ENCODE assay signal across 29 cellular contexts in genomic region chr2:8612734-8613179, GRCh38.
"Had no signal": no experiment of that assay in that cellular context is flagged by ENCODE, and none has a peak within 500 bp of the region (broad histone marks: within the 10 kb centered on the region; RNA-seq: fewer than 3 reads in every experiment).

No MANE protein-coding gene starts in this region.

- H3K9me3 ChIP-seq: breast epithelium had no signal

- H3K4me3 Mint-ChIP-seq: activated B cell treated with CpG ODN at 0.5 μM for 24 hours; activated CD4-positive, alpha-beta memory T cell treated with anti-CD3 and anti-CD28 coated beads for 36 hours; activated CD4-positive, alpha-beta T cell treated with anti-CD3 and anti-CD28 coated beads, Interleukin-2, amount 10 ng/mL, durations not matched to agents 7 days and 5 days; activated naive CD4-positive, alpha-beta T cell treated with anti-CD3 and anti-CD28 coated beads, Interleukin-2, amount 10 ng/mL, durations not matched to agents 7 days and 5 days; activated naive CD8-positive, alpha-beta T cell treated with anti-CD3 and anti-CD28 coated beads for 36 hours; activated T-cell treated with anti-CD3 and anti-CD28 coated beads, Interleukin-2, amount 50 U/mL, for 4 hours; T-cell had no signal

- H3K27me3 Mint-ChIP-seq: activated CD4-positive, alpha-beta memory T cell treated with anti-CD3 and anti-CD28 coated beads for 36 hours; activated naive CD8-positive, alpha-beta T cell treated with anti-CD3 and anti-CD28 coated beads for 36 hours; T-cell had no signal

- H3K36me3 ChIP-seq: breast epithelium had no signal

- H3K4me3 ChIP-seq: breast epithelium, SK-N-MC had no signal

- H3K4me1 Mint-ChIP-seq: activated B cell treated with CpG ODN at 0.5 μM for 24 hours had no signal

- H3K4me1 ChIP-seq: breast epithelium had no signal

- H3K9ac ChIP-seq: KMS-11 had no signal

- DNase-seq: activated B cell treated with CpG ODN at 0.5 μM for 24 hours; activated CD4-positive, alpha-beta memory T cell treated with anti-CD3 and anti-CD28 coated beads for 36 hours; activated CD4-positive, alpha-beta T cell treated with anti-CD3 and anti-CD28 coated beads, Interleukin-2, amount 10 ng/mL, durations not matched to agents 7 days and 5 days; activated CD8-positive, alpha-beta memory T cell treated with anti-CD3 and anti-CD28 coated beads, Interleukin-2, amount 50 U/mL, for 48 hours; activated gamma-delta T cell treated with Interleukin-2 at 50 U/mL for 16 hours; activated naive CD4-positive, alpha-beta T cell treated with anti-CD3 and anti-CD28 coated beads, Interleukin-2, amount 10 ng/mL, durations not matched to agents 7 days and 5 days; activated naive CD8-positive, alpha-beta T cell treated with anti-CD3 and anti-CD28 coated beads for 36 hours; activated T-cell treated with anti-CD3 and anti-CD28 coated beads, Interleukin-2, amount 50 U/mL, for 4 hours; aorta; caudate nucleus; NCI-H1092 treated with DMSO at 0.1 percent for 48 hours; NCI-H1417 treated with DMSO at 0.1 percent for 48 hours; NCI-H1694; NCI-H2029; NCI-H2107; NCI-H2171 treated with DMSO at 0.1 percent for 48 hours; NCI-H226; NCI-H510A; NCI-H526 treated with DMSO at 0.1 percent for 48 hours; NK-92 treated with Interleukin-12 subunit alpha and Interleukin-12 subunit beta, amount 100 ng/mL, for 24 hours; OCI-M1; RPMI8226; T-cell; T1000 had no signal

- H3K27ac Mint-ChIP-seq: activated B cell treated with CpG ODN at 0.5 μM for 24 hours; activated CD4-positive, alpha-beta memory T cell treated with anti-CD3 and anti-CD28 coated beads for 36 hours; activated CD4-positive, alpha-beta T cell treated with anti-CD3 and anti-CD28 coated beads, Interleukin-2, amount 10 ng/mL, durations not matched to agents 7 days and 5 days; activated naive CD4-positive, alpha-beta T cell treated with anti-CD3 and anti-CD28 coated beads, Interleukin-2, amount 10 ng/mL, durations not matched to agents 7 days and 5 days; activated naive CD8-positive, alpha-beta T cell treated with anti-CD3 and anti-CD28 coated beads for 36 hours; T-cell had no signal

- H3K36me3 Mint-ChIP-seq: activated CD4-positive, alpha-beta memory T cell treated with anti-CD3 and anti-CD28 coated beads for 36 hours; activated naive CD4-positive, alpha-beta T cell treated with anti-CD3 and anti-CD28 coated beads, Interleukin-2, amount 10 ng/mL, durations not matched to agents 7 days and 5 days; activated naive CD8-positive, alpha-beta T cell treated with anti-CD3 and anti-CD28 coated beads for 36 hours; T-cell had no signal

- ATAC-seq: activated T-cell treated with anti-CD3 and anti-CD28 coated beads, Interleukin-2, amount 50 U/mL, for 4 hours; Panc1; Right ventricle myocardium inferior had no signal

- H3K27ac ChIP-seq: breast epithelium, KMS-11, SK-N-MC had no signal

- H3K27me3 ChIP-seq: breast epithelium had no signal
